1 cellular context compared by ENCODE assay signal in the genomic region with DNA sequence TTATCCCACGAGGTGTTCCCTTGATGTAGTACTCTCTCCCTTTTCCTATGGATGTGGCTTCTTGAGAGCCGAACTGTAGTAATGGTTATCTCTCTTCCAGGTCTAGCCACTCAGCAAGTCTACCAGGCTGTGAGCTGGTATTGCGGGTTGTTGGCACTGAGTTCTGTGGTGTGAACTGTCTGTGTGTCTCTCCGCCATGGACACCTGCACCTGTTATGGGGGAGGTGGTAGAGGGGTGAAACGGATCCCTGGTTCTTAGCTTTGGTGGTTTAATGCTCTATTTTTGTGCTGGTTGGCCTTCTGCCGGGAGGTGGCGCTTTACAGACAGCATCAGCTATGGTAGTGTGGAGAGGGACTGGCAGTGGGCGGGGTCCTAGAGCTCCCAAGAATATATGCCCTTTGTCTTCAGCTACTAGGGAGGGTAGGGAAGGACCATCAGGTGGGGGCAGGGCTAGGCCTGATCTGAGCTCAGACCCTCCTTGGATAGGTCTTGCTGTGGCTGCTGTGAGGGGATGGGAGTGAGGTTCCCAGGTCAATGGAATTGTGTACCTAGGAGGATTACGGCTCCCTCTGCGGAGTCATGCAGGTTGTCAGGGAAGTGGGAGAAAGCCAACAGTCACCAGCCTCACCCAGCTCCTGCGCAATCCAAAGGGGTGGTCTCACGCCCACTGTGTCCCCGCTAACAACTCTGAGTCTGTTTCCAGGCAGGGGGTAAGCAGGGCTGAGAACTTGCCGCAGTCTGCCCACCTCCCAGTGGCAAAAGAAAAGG.
A peak's percentile ranks its signal among the peaks of the same experiment; 100 is the strongest.
TF ChIP-seq lines count a peak whose summit lies in the region.

No MANE protein-coding gene starts in this region.

TF ChIP-seq in HepG2, 621 proteins besides CTCF, POLR2A, EP300 and RAD21 (continued from another document):
- TF ChIP-seq, protein P1, sequence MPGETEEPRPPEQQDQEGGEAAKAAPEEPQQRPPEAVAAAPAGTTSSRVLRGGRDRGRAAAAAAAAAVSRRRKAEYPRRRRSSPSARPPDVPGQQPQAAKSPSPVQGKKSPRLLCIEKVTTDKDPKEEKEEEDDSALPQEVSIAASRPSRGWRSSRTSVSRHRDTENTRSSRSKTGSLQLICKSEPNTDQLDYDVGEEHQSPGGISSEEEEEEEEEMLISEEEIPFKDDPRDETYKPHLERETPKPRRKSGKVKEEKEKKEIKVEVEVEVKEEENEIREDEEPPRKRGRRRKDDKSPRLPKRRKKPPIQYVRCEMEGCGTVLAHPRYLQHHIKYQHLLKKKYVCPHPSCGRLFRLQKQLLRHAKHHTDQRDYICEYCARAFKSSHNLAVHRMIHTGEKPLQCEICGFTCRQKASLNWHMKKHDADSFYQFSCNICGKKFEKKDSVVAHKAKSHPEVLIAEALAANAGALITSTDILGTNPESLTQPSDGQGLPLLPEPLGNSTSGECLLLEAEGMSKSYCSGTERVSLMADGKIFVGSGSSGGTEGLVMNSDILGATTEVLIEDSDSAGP (CRISPR knock-in tag; IDR thresholded peaks at IDR 0.05; ENCODE audit: borderline replicate concordance), result peak; percentile 59; the same call in 1 of the 2 replicates
- TF ChIP-seq NFKB2 (CRISPR knock-in tag; IDR thresholded peaks at IDR 0.05; ENCODE audit: borderline replicate concordance) (0 out of 2 replicates have a peak, but pooled peaks have one; percentile 35), SALL1 (CRISPR knock-in tag; IDR thresholded peaks at IDR 0.05) (0 out of 2 replicates have a peak, but pooled peaks have one; percentile 31), ZFP90 (CRISPR knock-in tag; IDR thresholded peaks at IDR 0.05; ENCODE audit: borderline replicate concordance) (no peak), U2AF1 (optimal IDR thresholded peaks at IDR 0.05; ENCODE audit: low read depth, low read length) (no peak), KLF16 (CRISPR knock-in tag; IDR thresholded peaks at IDR 0.05) (no peak), SP5 (CRISPR knock-in tag; IDR thresholded peaks at IDR 0.05; ENCODE audit: borderline replicate concordance, low read depth) (peak; percentile 42; the same call in 1 of the 2 replicates), SOX6 (IDR thresholded peaks at IDR 0.05) (no peak), SOX6 (CRISPR knock-in tag; IDR thresholded peaks at IDR 0.05) (peak; percentile 49; the same call in 1 of the 2 replicates), ZNF550 (CRISPR knock-in tag; IDR thresholded peaks at IDR 0.05; ENCODE audit: borderline replicate concordance) (no peak), NR2F6 (IDR thresholded peaks at IDR 0.05) (no peak), NR2F6 (CRISPR knock-in tag; IDR thresholded peaks at IDR 0.05) (0 out of 2 replicates have a peak, but pooled peaks have one; percentile 21), GATAD2A (CRISPR knock-in tag; IDR thresholded peaks at IDR 0.05) (peak; percentile 39; the same call in 1 of the 2 replicates), HIVEP1 (CRISPR knock-in tag; IDR thresholded peaks at IDR 0.05) (peak; percentile 34; the same call in 1 of the 2 replicates), POGZ (CRISPR knock-in tag; IDR thresholded peaks at IDR 0.05) (0 out of 2 replicates have a peak, but pooled peaks have one; percentile 45), ZMYM4 (CRISPR knock-in tag; IDR thresholded peaks at IDR 0.05) (peak; percentile 38; the same call in 1 of the 2 replicates), GTF3A (CRISPR knock-in tag; conservative IDR thresholded peaks at IDR 0.05) (no peak), CCDC6 (CRISPR knock-in tag; IDR thresholded peaks at IDR 0.05) (peak; percentile 38; the same call in 1 of the 2 replicates), KDM5B (CRISPR knock-in tag; IDR thresholded peaks at IDR 0.05; ENCODE audit: borderline replicate concordance) (0 out of 2 replicates have a peak, but pooled peaks have one; percentile 25), SMC3 (IDR thresholded peaks at IDR 0.05; ENCODE audit: low read length) (peak; percentile 71), ZNF788 (CRISPR knock-in tag; IDR thresholded peaks at IDR 0.05; ENCODE audit: borderline replicate concordance) (0 out of 2 replicates have a peak, but pooled peaks have one; percentile 21), TEAD3 (CRISPR knock-in tag; optimal IDR thresholded peaks at IDR 0.05; ENCODE audit: borderline replicate concordance) (peak; percentile 32), STAG1 (CRISPR knock-in tag; IDR thresholded peaks at IDR 0.05) (peak; percentile 64), KLF12 (CRISPR knock-in tag; IDR thresholded peaks at IDR 0.05; ENCODE audit: borderline replicate concordance) (no peak), ZMYM2 (CRISPR knock-in tag; IDR thresholded peaks at IDR 0.05) (no peak), HNF4G (IDR thresholded peaks at IDR 0.05; ENCODE audit: borderline replicate concordance, low read depth, low read length) (peak; percentile 22; the same call in 1 of the 2 replicates), HNF4G (CRISPR knock-in tag; IDR thresholded peaks at IDR 0.05; ENCODE audit: borderline replicate concordance, low read depth) (no peak), GZF1 (CRISPR knock-in tag; IDR thresholded peaks at IDR 0.05) (no peak)
- TF ChIP-seq, protein P2, sequence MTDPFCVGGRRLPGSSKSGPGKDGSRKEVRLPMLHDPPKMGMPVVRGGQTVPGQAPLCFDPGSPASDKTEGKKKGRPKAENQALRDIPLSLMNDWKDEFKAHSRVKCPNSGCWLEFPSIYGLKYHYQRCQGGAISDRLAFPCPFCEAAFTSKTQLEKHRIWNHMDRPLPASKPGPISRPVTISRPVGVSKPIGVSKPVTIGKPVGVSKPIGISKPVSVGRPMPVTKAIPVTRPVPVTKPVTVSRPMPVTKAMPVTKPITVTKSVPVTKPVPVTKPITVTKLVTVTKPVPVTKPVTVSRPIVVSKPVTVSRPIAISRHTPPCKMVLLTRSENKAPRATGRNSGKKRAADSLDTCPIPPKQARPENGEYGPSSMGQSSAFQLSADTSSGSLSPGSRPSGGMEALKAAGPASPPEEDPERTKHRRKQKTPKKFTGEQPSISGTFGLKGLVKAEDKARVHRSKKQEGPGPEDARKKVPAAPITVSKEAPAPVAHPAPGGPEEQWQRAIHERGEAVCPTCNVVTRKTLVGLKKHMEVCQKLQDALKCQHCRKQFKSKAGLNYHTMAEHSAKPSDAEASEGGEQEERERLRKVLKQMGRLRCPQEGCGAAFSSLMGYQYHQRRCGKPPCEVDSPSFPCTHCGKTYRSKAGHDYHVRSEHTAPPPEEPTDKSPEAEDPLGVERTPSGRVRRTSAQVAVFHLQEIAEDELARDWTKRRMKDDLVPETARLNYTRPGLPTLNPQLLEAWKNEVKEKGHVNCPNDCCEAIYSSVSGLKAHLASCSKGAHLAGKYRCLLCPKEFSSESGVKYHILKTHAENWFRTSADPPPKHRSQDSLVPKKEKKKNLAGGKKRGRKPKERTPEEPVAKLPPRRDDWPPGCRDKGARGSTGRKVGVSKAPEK (CRISPR knock-in tag; IDR thresholded peaks at IDR 0.05; ENCODE audit: borderline replicate concordance), result 0 out of 2 replicates have a peak, but pooled peaks have one; percentile 50
- TF ChIP-seq, protein P3, sequence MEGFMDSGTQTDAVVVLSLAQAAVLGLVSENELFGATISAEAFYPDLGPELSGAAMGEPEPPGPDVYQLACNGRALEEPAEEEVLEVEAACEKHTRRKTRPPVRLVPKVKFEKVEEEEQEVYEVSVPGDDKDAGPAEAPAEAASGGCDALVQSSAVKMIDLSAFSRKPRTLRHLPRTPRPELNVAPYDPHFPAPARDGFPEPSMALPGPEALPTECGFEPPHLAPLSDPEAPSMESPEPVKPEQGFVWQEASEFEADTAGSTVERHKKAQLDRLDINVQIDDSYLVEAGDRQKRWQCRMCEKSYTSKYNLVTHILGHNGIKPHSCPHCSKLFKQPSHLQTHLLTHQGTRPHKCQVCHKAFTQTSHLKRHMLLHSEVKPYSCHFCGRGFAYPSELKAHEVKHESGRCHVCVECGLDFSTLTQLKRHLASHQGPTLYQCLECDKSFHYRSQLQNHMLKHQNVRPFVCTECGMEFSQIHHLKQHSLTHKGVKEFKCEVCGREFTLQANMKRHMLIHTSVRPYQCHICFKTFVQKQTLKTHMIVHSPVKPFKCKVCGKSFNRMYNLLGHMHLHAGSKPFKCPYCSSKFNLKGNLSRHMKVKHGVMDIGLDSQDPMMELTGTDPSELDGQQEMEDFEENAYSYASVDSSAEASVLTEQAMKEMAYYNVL (CRISPR knock-in tag; IDR thresholded peaks at IDR 0.05; ENCODE audit: borderline replicate concordance), result peak; percentile 53; the same call in 1 of the 2 replicates
- TF ChIP-seq, protein P4, sequence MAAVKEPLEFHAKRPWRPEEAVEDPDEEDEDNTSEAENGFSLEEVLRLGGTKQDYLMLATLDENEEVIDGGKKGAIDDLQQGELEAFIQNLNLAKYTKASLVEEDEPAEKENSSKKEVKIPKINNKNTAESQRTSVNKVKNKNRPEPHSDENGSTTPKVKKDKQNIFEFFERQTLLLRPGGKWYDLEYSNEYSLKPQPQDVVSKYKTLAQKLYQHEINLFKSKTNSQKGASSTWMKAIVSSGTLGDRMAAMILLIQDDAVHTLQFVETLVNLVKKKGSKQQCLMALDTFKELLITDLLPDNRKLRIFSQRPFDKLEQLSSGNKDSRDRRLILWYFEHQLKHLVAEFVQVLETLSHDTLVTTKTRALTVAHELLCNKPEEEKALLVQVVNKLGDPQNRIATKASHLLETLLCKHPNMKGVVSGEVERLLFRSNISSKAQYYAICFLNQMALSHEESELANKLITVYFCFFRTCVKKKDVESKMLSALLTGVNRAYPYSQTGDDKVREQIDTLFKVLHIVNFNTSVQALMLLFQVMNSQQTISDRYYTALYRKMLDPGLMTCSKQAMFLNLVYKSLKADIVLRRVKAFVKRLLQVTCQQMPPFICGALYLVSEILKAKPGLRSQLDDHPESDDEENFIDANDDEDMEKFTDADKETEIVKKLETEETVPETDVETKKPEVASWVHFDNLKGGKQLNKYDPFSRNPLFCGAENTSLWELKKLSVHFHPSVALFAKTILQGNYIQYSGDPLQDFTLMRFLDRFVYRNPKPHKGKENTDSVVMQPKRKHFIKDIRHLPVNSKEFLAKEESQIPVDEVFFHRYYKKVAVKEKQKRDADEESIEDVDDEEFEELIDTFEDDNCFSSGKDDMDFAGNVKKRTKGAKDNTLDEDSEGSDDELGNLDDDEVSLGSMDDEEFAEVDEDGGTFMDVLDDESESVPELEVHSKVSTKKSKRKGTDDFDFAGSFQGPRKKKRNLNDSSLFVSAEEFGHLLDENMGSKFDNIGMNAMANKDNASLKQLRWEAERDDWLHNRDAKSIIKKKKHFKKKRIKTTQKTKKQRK (IDR thresholded peaks at IDR 0.05; ENCODE audit: low read length), result no peak
- TF ChIP-seq, protein P5, sequence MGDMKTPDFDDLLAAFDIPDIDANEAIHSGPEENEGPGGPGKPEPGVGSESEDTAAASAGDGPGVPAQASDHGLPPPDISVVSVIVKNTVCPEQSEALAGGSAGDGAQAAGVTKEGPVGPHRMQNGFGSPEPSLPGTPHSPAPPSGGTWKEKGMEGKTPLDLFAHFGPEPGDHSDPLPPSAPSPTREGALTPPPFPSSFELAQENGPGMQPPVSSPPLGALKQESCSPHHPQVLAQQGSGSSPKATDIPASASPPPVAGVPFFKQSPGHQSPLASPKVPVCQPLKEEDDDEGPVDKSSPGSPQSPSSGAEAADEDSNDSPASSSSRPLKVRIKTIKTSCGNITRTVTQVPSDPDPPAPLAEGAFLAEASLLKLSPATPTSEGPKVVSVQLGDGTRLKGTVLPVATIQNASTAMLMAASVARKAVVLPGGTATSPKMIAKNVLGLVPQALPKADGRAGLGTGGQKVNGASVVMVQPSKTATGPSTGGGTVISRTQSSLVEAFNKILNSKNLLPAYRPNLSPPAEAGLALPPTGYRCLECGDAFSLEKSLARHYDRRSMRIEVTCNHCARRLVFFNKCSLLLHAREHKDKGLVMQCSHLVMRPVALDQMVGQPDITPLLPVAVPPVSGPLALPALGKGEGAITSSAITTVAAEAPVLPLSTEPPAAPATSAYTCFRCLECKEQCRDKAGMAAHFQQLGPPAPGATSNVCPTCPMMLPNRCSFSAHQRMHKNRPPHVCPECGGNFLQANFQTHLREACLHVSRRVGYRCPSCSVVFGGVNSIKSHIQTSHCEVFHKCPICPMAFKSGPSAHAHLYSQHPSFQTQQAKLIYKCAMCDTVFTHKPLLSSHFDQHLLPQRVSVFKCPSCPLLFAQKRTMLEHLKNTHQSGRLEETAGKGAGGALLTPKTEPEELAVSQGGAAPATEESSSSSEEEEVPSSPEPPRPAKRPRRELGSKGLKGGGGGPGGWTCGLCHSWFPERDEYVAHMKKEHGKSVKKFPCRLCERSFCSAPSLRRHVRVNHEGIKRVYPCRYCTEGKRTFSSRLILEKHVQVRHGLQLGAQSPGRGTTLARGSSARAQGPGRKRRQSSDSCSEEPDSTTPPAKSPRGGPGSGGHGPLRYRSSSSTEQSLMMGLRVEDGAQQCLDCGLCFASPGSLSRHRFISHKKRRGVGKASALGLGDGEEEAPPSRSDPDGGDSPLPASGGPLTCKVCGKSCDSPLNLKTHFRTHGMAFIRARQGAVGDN (CRISPR knock-in tag; IDR thresholded peaks at IDR 0.05), result peak; percentile 34; the same call in 1 of the 2 replicates
- TF ChIP-seq, protein P6, sequence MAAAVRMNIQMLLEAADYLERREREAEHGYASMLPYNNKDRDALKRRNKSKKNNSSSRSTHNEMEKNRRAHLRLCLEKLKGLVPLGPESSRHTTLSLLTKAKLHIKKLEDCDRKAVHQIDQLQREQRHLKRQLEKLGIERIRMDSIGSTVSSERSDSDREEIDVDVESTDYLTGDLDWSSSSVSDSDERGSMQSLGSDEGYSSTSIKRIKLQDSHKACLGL (CRISPR knock-in tag; IDR thresholded peaks at IDR 0.05), result peak; percentile 33; the same call in 1 of the 2 replicates
- TF ChIP-seq, protein P7, sequence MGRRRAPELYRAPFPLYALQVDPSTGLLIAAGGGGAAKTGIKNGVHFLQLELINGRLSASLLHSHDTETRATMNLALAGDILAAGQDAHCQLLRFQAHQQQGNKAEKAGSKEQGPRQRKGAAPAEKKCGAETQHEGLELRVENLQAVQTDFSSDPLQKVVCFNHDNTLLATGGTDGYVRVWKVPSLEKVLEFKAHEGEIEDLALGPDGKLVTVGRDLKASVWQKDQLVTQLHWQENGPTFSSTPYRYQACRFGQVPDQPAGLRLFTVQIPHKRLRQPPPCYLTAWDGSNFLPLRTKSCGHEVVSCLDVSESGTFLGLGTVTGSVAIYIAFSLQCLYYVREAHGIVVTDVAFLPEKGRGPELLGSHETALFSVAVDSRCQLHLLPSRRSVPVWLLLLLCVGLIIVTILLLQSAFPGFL (CRISPR knock-in tag; IDR thresholded peaks at IDR 0.05), result no peak
